14 cellular contexts compared by ENCODE assay signal in genomic region chr21:41630249-41630648, GRCh38.
A peak's percentile ranks its signal among the peaks of the same experiment; 100 is the strongest.
DNase-seq lines count a peak whose midpoint lies in the region; ATAC-seq and TF ChIP-seq lines count a peak whose summit lies in the region.
"Had no signal": no experiment of that assay in that cellular context is flagged by ENCODE, and none has a peak within 500 bp of the region (broad histone marks: within the 10 kb centered on the region; RNA-seq: fewer than 3 reads in every experiment).

No MANE protein-coding gene starts in this region.

- ATAC-seq in natural killer cell treated with Interleukin-12 subunit alpha and Interleukin-12 subunit beta and Interleukin-15 and Interleukin-18, amount 100 ng/mL, for 72 hours, result no peak
- ATAC-seq in natural killer cell, result no peak
- ATAC-seq in activated naive CD4-positive, alpha-beta T cell treated with anti-CD3 and anti-CD28 coated beads, Interleukin-2, amount 50 U/mL, for 72 hours, result no peak
- no peak for ATAC-seq in GM18502 (IDR thresholded peaks at IDR 0.05; ENCODE audit: poor library complexity, unreplicated experiment)

- intact Hi-C loops in natural killer cell (cut with micrococcal nuclease), result no loop called here
- intact Hi-C loops in uterus (cut with DNase I; ENCODE audit: low total_unique reads), result no loop called here

- H3K36me3 Mint-ChIP-seq in natural killer cell treated with Interleukin-12 subunit alpha and Interleukin-12 subunit beta and Interleukin-15 and Interleukin-18, amount 100 ng/mL, for 72 hours, result no peaks in the 10 kb centered on the region
- no peaks in the 10 kb centered on the region for H3K36me3 Mint-ChIP-seq in natural killer cell
- H3K36me3 Mint-ChIP-seq in activated naive CD4-positive, alpha-beta T cell treated with anti-CD3 and anti-CD28 coated beads, Interleukin-2, amount 50 U/mL, for 72 hours, result no peaks in the 10 kb centered on the region
- H3K36me3 Mint-ChIP-seq: memory B cell had no signal

- H3K4me1 Mint-ChIP-seq in natural killer cell treated with Interleukin-12 subunit alpha and Interleukin-12 subunit beta and Interleukin-15 and Interleukin-18, amount 100 ng/mL, for 72 hours (ENCODE audit: low read depth in 2 of 2), result no peaks in the 10 kb centered on the region
- no peaks in the 10 kb centered on the region for H3K4me1 Mint-ChIP-seq in natural killer cell
- H3K4me1 Mint-ChIP-seq: memory B cell had no signal

- no peak overlapping the region for H3K27ac Mint-ChIP-seq in natural killer cell treated with Interleukin-12 subunit alpha and Interleukin-12 subunit beta and Interleukin-15 and Interleukin-18, amount 100 ng/mL, for 72 hours
- no peak overlapping the region for H3K27ac Mint-ChIP-seq in natural killer cell
- H3K27ac Mint-ChIP-seq in activated naive CD4-positive, alpha-beta T cell treated with anti-CD3 and anti-CD28 coated beads, Interleukin-2, amount 50 U/mL, for 72 hours, result no peak overlapping the region
- H3K27ac Mint-ChIP-seq: memory B cell had no signal

- no peaks in the 10 kb centered on the region for H3K36me3 ChIP-seq in uterus
- H3K36me3 ChIP-seq: BLaER1 treated with 17β-estradiol and CSF1 and Interleukin-3, amounts not matched to agents 10 nM and 100 nM had no signal

- TF ChIP-seq CTCF in natural killer cell (IDR thresholded peaks at IDR 0.05), result no peak
- TF ChIP-seq CTCF in uterus (IDR thresholded peaks at IDR 0.05), result no peak

- DNase-seq in natural killer cell treated with Interleukin-12 subunit alpha and Interleukin-12 subunit beta and Interleukin-15 and Interleukin-18, amount 100 ng/mL, for 72 hours (ENCODE audit: low spot score), result peak; percentile 29
- DNase-seq in natural killer cell (no peak), T1000 (lab: John Stamatoyannopoulos, UW) (peak; percentile 84), glomerular visceral epithelial cell (ENCODE audit: extremely low spot score) (peak; percentile 98), uterus (peak; percentile 22 to 49)
- no peak for DNase-seq in activated naive CD4-positive, alpha-beta T cell treated with anti-CD3 and anti-CD28 coated beads, Interleukin-2, amount 50 U/mL, for 72 hours (ENCODE audit: low spot score in 2 of 2)
- DNase-seq in activated CD4-positive, CD25-positive, alpha-beta regulatory T cell (lab: John Stamatoyannopoulos, UW), result no peak
- DNase-seq: activated CD8-positive, alpha-beta memory T cell treated with anti-CD3 and anti-CD28 coated beads for 24 hours; anterior cingulate cortex; MV-4-11; NCI-H69 had no signal

- no peak overlapping the region for H3K4me3 Mint-ChIP-seq in natural killer cell treated with Interleukin-12 subunit alpha and Interleukin-12 subunit beta and Interleukin-15 and Interleukin-18, amount 100 ng/mL, for 72 hours
- H3K4me3 Mint-ChIP-seq in natural killer cell, result no peak overlapping the region
- H3K4me3 Mint-ChIP-seq: memory B cell had no signal

- H3K4me1 ChIP-seq in uterus, result no peaks in the 10 kb centered on the region

- no peak for TF ChIP-seq POLR2A in uterus (IDR thresholded peaks at IDR 0.05)

- no peaks in the 10 kb centered on the region for H3K9me3 Mint-ChIP-seq in natural killer cell treated with Interleukin-12 subunit alpha and Interleukin-12 subunit beta and Interleukin-15 and Interleukin-18, amount 100 ng/mL, for 72 hours
- no peaks in the 10 kb centered on the region for H3K9me3 Mint-ChIP-seq in natural killer cell
- no peaks in the 10 kb centered on the region for H3K9me3 Mint-ChIP-seq in activated naive CD4-positive, alpha-beta T cell treated with anti-CD3 and anti-CD28 coated beads, Interleukin-2, amount 50 U/mL, for 72 hours

- H3K4me3 ChIP-seq in uterus, result no peak overlapping the region
- H3K4me3 ChIP-seq: BLaER1 treated with 17β-estradiol and CSF1 and Interleukin-3, amounts not matched to agents 10 nM and 100 nM had no signal

- no peak overlapping the region for H3K27ac ChIP-seq in uterus
- H3K27ac ChIP-seq: BLaER1 treated with 17β-estradiol and CSF1 and Interleukin-3, amounts not matched to agents 10 nM and 100 nM had no signal

- H3K27me3 ChIP-seq in uterus, result no peaks in the 10 kb centered on the region
- H3K27me3 ChIP-seq: BLaER1 treated with 17β-estradiol and CSF1 and Interleukin-3, amounts not matched to agents 10 nM and 100 nM had no signal

- no peaks in the 10 kb centered on the region for H3K9me3 ChIP-seq in uterus

- H3K27me3 Mint-ChIP-seq in natural killer cell treated with Interleukin-12 subunit alpha and Interleukin-12 subunit beta and Interleukin-15 and Interleukin-18, amount 100 ng/mL, for 72 hours, result peaks cover 12 to 23% of the 10 kb centered on the region in 2 donors
- peaks cover 0 to 11% of the 10 kb centered on the region in 2 donors for H3K27me3 Mint-ChIP-seq in natural killer cell (ENCODE audit: low read depth in 2 of 2)

Comparison
In these comparisons a context has a peak if more than half of its experiments do, and no peak if none do; other contexts are left out.
1. DNase-seq: peak in natural killer cell treated with Interleukin-12 subunit alpha and Interleukin-12 subunit beta and Interleukin-15 and Interleukin-18, amount 100 ng/mL, for 72 hours (single experiment), T1000 (single experiment), glomerular visceral epithelial cell (single experiment) and uterus (2 of 2); none in natural killer cell (single experiment), activated naive CD4-positive, alpha-beta T cell treated with anti-CD3 and anti-CD28 coated beads, Interleukin-2, amount 50 U/mL, for 72 hours (0 of 2) and activated CD4-positive, CD25-positive, alpha-beta regulatory T cell (0 of 4).